18 cellular contexts compared by ENCODE assay signal in the genomic region with DNA sequence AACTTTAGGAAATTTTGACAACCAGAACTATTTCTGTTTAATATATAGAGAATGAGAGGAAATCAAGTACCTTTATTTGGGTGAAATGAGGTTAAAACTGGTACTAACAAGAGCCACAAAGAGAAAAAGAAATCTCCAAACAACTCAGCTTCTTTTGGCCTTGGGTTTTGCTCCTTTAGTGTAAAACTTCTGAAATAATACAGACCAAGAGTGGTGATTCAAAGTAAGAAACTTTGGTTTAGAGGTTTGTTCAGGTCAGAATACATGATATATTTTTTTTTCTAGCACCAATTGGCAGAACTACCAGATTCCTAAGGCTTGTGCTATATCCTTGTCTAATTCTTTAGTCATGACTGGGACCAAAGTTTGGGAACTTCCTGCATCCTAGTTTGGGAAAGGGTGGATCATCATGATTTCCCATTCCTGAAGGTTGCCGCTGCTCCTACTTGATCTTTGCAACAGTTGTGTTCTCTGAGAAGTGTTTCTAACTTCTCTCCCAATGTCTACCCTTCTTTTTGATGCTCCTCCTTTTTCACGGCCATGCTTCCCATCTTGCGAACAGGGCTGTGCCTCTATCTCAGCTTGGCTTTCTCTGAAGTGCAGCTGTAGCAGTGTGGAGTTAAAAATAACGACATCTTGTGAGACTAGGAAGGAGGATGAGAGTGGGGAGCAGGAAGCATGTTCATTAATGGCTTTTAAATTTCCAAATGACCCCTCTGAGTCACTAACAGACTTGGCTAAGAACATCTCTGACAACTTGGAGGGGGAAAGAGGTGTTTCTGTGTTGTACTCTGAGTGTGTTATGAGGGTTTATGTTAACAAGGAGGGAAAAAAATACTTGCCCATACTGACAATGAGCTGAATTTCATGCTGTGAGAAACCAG.
DNase-seq lines count a peak whose midpoint lies in the region; ATAC-seq and TF ChIP-seq lines count a peak whose summit lies in the region.
"Had no signal": no experiment of that assay in that cellular context is flagged by ENCODE, and none has a peak within 500 bp of the region (broad histone marks: within the 10 kb centered on the region; RNA-seq: fewer than 3 reads in every experiment).

No MANE protein-coding gene starts in this region.

- peak overlapping the region; percentile 94 for H2AFZ ChIP-seq in IMR-90 (replicated peaks; ENCODE audit: low read length, poor library complexity)
- H2AFZ ChIP-seq: PC-9 had no signal

- H3K23ac ChIP-seq in IMR-90 (ENCODE audit: low read depth, low read length), result peak overlapping the region; percentile 94

- no peaks in the 10 kb centered on the region for H3K9me3 ChIP-seq in IMR-90 (ENCODE audit: control insufficient read depth, insufficient read depth, low read length)

- peak overlapping the region; percentile 60 for H3K27ac ChIP-seq in IMR-90 (ENCODE audit: insufficient read depth, low read length)
- H3K27ac ChIP-seq: PC-9 had no signal

- TF ChIP-seq POLR2A in IMR-90 (IDR thresholded peaks at IDR 0.05; ENCODE audit: low read depth, low read length), result no peak

- H3K14ac ChIP-seq in IMR-90 (replicated peaks; ENCODE audit: low read depth, low read length), result peak overlapping the region; percentile 98

- no peak for TF ChIP-seq CTCF in BJ (IDR thresholded peaks at IDR 0.05; ENCODE audit: insufficient read depth, low read depth, low read length)
- TF ChIP-seq CTCF in IMR-90 (conservative IDR thresholded peaks at IDR 0.05; ENCODE audit: low read depth, low read length), result no peak
- TF ChIP-seq CTCF in choroid plexus epithelial cell (conservative IDR thresholded peaks at IDR 0.05; ENCODE audit: low read depth, low read length), result no peak
- TF ChIP-seq CTCF in omental fat pad (IDR thresholded peaks at IDR 0.05), result no peak

- H4K20me1 ChIP-seq in IMR-90 (ENCODE audit: insufficient read depth, low read length), result no peaks in the 10 kb centered on the region

- POLR2A ChIA-PET in BJ (lab: Charles Lee), result interaction anchor here (0.5 kb wide), 1 partner anchor 617 kb away, joined by 9 read pairs; no protein-coding TSS in a partner anchor
- POLR2A ChIA-PET in IMR-90 (lab: Charles Lee; ENCODE audit: unreplicated experiment), result no interaction called here

- peak overlapping the region; percentile 98 for H2BK20ac ChIP-seq in IMR-90 (ENCODE audit: low read depth, low read length)

- H3K9me1 ChIP-seq in IMR-90 (ENCODE audit: insufficient read depth, low read length), result peaks cover 3% of the 10 kb centered on the region; the same call in 1 of the 2 replicates

- peak overlapping the region; percentile 98 for H4K91ac ChIP-seq in IMR-90 (ENCODE audit: insufficient read depth, low read depth, low read length)

- ATAC-seq in IMR-90 (ENCODE audit: low read depth) (peak; percentile 85), omental fat pad (ENCODE audit: low FRiP score) (peak; percentile 77), GM19397 (IDR thresholded peaks at IDR 0.05; ENCODE audit: unreplicated experiment) (no peak)
- ATAC-seq: activated CD4-positive, CD25-positive, alpha-beta regulatory T cell treated with anti-CD3 and anti-CD28 coated beads, Interleukin-2, amount 50 U/mL, for 24 hours; activated naive CD8-positive, alpha-beta T cell treated with anti-CD3 and anti-CD28 coated beads, Interleukin-2, amount 50 U/mL, for 24 hours; effector memory CD8-positive, alpha-beta T cell; stimulated activated naive CD8-positive, alpha-beta T cell treated with anti-CD3 and anti-CD28 coated beads, Interleukin-15, amount 100 ng/mL, for 72 hours had no signal

- no peak for TF ChIP-seq RAD21 in IMR-90 (IDR thresholded peaks at IDR 0.05; ENCODE audit: low read length)

- peak overlapping the region; percentile 100 for H2BK120ac ChIP-seq in IMR-90 (ENCODE audit: low read depth, low read length)

- H3K27me3 ChIP-seq in BJ (ENCODE audit: control insufficient read depth, insufficient read depth, low read length) (no peaks in the 10 kb centered on the region), IMR-90 (ENCODE audit: control insufficient read depth, insufficient read depth, low read length) (no peaks in the 10 kb centered on the region)

- peak overlapping the region; percentile 76 for H3K4me2 ChIP-seq in IMR-90 (ENCODE audit: low read depth, low read length)
- H3K4me2 ChIP-seq: PC-9 had no signal

- H2BK5ac ChIP-seq in IMR-90 (ENCODE audit: low read depth, low read length, poor library complexity, severe bottlenecking), result peak overlapping the region; percentile 95

- dilution Hi-C loops in IMR-90 (cut with HindIII; ENCODE audit: low sequenced_read_pairs, unreplicated experiment), result no loop called here

- intact Hi-C loops in IMR-90 (cut with micrococcal nuclease), result no loop called here

- WGBS in IMR-90 (ENCODE audit: extremely low coverage in 2 of 2, insufficient read length in 1 of 2), 2 experiments, result 40% methylated on average over 2 of the region's 4 CpGs; no CpG with 5 or more reads in 1 of the 2 experiments

- DNase-seq in BJ (ENCODE audit: low read depth), result peak; percentile 55
- peak; percentile 88 for DNase-seq in IMR-90
- DNase-seq in choroid plexus epithelial cell (ENCODE audit: low read depth), result peak; percentile 6
- no peak for DNase-seq in omental fat pad (ENCODE audit: low spot score)
- no peak for DNase-seq in ACHN
- DNase-seq in G401 (ENCODE audit: low spot score), result no peak
- no peak for DNase-seq in activated CD8-positive, alpha-beta memory T cell treated with anti-CD3 and anti-CD28 coated beads, Interleukin-2, amount 50 U/mL, for 48 hours
- DNase-seq: activated naive CD8-positive, alpha-beta T cell treated with anti-CD3 and anti-CD28 coated beads, Interleukin-2, amount 50 U/mL, for 24 hours; central memory CD4-positive, alpha-beta T cell; effector memory CD8-positive, alpha-beta T cell; hypothalamus; Karpas-422; NCI-H2171; NCI-H774; PC-9; stimulated activated naive CD8-positive, alpha-beta T cell treated with anti-CD3 and anti-CD28 coated beads, Interleukin-15, amount 100 ng/mL, for 72 hours had no signal

- H3K4me3 ChIP-seq in BJ (ENCODE audit: low read depth, low read length), result no peak overlapping the region
- H3K4me3 ChIP-seq in IMR-90 (ENCODE audit: insufficient read depth, low read depth, low read length), result no peak overlapping the region
- no peak overlapping the region for H3K4me3 ChIP-seq in choroid plexus epithelial cell (ENCODE audit: low read depth, low read length)
- H3K4me3 ChIP-seq: PC-9 had no signal

- no peaks in the 10 kb centered on the region for H3K79me1 ChIP-seq in IMR-90 (ENCODE audit: low read depth in 1 of 2, low read length in 2 of 2)

- peak overlapping the region; percentile 56 to 87 for H4K8ac ChIP-seq in IMR-90 (ENCODE audit: low read depth in 2 of 2, low read length in 2 of 2)

- H3K4ac ChIP-seq in IMR-90 (ENCODE audit: low read depth, low read length), result peak overlapping the region; percentile 98

- CTCF ChIA-PET in BJ (lab: Yijun Ruan, JAX) (interaction anchor here (1.2 kb wide), 1 partner anchor 24 kb away, joined by 4 read pairs; no protein-coding TSS in a partner anchor), IMR-90 (lab: Yijun Ruan, JAX) (no interaction called here)

- in situ Hi-C loops in IMR-90 (cut with MboI; ENCODE audit: low sequenced_read_pairs) (no loop called here), ACHN (cut with HindIII; ENCODE audit: low pct_ligation_motif_present, low pct_unique_long_range_greater_than_20kb, low sequenced_read_pairs) (no loop called here), G401 (cut with HindIII; ENCODE audit: low sequenced_read_pairs) (no loop called here)

- H3K36me3 ChIP-seq in BJ (ENCODE audit: control insufficient read depth, insufficient read depth, low read length) (no peaks in the 10 kb centered on the region), IMR-90 (ENCODE audit: control insufficient read depth, insufficient read depth, low read length) (no peaks in the 10 kb centered on the region)

- H2AK5ac ChIP-seq in IMR-90 (ENCODE audit: low read depth, low read length), result peak overlapping the region; percentile 76; the same call in 1 of the 2 replicates

- peak overlapping the region; percentile 71 for H3K18ac ChIP-seq in IMR-90 (ENCODE audit: low read depth, low read length)

- H2AK9ac ChIP-seq in IMR-90 (replicated peaks; ENCODE audit: low read depth, low read length, poor library complexity), result peak overlapping the region; percentile 85

- H4K5ac ChIP-seq in IMR-90 (ENCODE audit: low read depth, low read length), result peak overlapping the region; percentile 23; the same call in 1 of the 2 replicates

- H2BK15ac ChIP-seq in IMR-90 (ENCODE audit: low read depth, low read length), result peak overlapping the region; percentile 84; the same call in 1 of the 3 replicates

- H3K9ac ChIP-seq in IMR-90 (ENCODE audit: low read depth, low read length), result no peak overlapping the region

- H3K56ac ChIP-seq in IMR-90 (ENCODE audit: extremely low read depth, insufficient read depth, low read length), result peak overlapping the region; percentile 58; the same call in 1 of the 2 replicates

- no TSS peak for BruUV-seq in IMR-90 (replicated peaks; lab: Mats Ljungman, UMichigan)

- peaks cover 4% of the 10 kb centered on the region; the same call in 1 of the 2 replicates for H3K4me1 ChIP-seq in IMR-90 (ENCODE audit: control insufficient read depth, insufficient read depth, low read length)

TF ChIP-seq in IMR-90, 13 proteins besides CTCF, POLR2A, EP300 and RAD21:
- TF ChIP-seq BHLHE40 (IDR thresholded peaks at IDR 0.05; ENCODE audit: low read depth, low read length) (no peak), SMC3 (IDR thresholded peaks at IDR 0.05; ENCODE audit: low read depth, low read length) (no peak)

Comparison
In these comparisons a context has a peak if more than half of its experiments do, and no peak if none do; other contexts are left out.
1. DNase-seq: peak in BJ (single experiment), IMR-90 (single experiment) and choroid plexus epithelial cell (single experiment); none in omental fat pad (single experiment), ACHN (single experiment), G401 (single experiment) and activated CD8-positive, alpha-beta memory T cell treated with anti-CD3 and anti-CD28 coated beads, Interleukin-2, amount 50 U/mL, for 48 hours (single experiment).